ENCODE assay signal across 1 cellular context in the genomic region with DNA sequence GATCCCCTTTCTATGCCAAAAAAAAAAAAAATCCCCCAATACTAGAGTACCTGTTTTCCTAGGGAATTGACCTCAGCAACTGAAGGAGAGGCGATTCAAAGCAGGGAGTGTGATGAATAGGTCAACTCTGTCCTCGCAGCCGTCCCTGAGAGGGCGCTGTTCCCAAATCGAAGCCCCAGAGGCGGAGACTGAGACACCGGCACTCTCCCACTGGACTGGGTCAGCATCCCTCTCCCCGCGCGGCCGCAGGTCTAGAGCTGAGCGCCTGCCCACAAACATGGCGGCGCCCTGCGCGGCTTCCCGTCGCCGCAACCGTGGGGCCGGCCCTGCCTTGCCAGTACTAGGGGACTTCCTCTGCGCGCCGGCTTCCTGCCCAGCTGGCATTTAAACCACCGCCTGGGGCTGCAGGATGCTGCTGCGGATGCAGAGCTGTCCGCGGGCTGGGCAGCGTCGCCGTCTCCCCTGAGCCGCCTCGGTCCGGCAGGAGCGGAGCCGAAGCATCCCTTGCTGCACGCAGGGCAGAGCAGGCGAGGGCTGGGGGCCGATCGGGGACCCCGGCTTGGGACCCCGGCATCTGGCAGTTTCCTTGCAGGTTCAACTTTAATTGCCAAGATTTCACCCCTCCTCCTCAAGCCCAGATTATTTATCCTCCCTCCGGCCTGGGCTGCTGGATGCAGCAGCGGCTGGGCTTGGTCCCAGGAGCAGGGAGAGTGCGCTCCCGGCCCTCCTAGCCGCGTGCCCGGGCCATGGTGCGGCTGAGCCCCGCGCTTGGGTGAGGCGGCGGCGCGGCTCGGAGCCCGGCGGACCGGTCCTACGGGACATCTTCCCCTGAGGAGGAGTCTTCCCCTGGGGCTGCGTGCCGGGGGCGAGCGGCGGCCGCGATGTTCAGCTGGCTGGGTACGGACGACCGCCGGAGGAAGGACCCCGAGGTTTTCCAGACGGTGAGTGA.
TF ChIP-seq lines count a peak whose summit lies in the region.

TSS of gene EHD3 (plus strand) at position 412 of the 949 bp plus-strand sequence. CDS start at position 882, 470 bp downstream.

TF ChIP-seq in HEK293, 187 proteins besides CTCF, POLR2A, EP300 and RAD21 (continued from another document and continues in another):
- TF ChIP-seq, protein P1, sequence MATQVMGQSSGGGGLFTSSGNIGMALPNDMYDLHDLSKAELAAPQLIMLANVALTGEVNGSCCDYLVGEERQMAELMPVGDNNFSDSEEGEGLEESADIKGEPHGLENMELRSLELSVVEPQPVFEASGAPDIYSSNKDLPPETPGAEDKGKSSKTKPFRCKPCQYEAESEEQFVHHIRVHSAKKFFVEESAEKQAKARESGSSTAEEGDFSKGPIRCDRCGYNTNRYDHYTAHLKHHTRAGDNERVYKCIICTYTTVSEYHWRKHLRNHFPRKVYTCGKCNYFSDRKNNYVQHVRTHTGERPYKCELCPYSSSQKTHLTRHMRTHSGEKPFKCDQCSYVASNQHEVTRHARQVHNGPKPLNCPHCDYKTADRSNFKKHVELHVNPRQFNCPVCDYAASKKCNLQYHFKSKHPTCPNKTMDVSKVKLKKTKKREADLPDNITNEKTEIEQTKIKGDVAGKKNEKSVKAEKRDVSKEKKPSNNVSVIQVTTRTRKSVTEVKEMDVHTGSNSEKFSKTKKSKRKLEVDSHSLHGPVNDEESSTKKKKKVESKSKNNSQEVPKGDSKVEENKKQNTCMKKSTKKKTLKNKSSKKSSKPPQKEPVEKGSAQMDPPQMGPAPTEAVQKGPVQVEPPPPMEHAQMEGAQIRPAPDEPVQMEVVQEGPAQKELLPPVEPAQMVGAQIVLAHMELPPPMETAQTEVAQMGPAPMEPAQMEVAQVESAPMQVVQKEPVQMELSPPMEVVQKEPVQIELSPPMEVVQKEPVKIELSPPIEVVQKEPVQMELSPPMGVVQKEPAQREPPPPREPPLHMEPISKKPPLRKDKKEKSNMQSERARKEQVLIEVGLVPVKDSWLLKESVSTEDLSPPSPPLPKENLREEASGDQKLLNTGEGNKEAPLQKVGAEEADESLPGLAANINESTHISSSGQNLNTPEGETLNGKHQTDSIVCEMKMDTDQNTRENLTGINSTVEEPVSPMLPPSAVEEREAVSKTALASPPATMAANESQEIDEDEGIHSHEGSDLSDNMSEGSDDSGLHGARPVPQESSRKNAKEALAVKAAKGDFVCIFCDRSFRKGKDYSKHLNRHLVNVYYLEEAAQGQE (tag by site-specific recombination; IDR thresholded peaks at IDR 0.05): peak; percentile 56; the same call in 1 of the 2 replicates
- peak; percentile 72; the same call in 1 of the 2 replicates for TF ChIP-seq TRIM28 (IDR thresholded peaks at IDR 0.05; ENCODE audit: borderline replicate concordance, low read length)
- peak; percentile 47; the same call in 1 of the 2 replicates for TF ChIP-seq ZNF561 (tag by site-specific recombination; IDR thresholded peaks at IDR 0.05; ENCODE audit: borderline replicate concordance)
- TF ChIP-seq, protein P2, sequence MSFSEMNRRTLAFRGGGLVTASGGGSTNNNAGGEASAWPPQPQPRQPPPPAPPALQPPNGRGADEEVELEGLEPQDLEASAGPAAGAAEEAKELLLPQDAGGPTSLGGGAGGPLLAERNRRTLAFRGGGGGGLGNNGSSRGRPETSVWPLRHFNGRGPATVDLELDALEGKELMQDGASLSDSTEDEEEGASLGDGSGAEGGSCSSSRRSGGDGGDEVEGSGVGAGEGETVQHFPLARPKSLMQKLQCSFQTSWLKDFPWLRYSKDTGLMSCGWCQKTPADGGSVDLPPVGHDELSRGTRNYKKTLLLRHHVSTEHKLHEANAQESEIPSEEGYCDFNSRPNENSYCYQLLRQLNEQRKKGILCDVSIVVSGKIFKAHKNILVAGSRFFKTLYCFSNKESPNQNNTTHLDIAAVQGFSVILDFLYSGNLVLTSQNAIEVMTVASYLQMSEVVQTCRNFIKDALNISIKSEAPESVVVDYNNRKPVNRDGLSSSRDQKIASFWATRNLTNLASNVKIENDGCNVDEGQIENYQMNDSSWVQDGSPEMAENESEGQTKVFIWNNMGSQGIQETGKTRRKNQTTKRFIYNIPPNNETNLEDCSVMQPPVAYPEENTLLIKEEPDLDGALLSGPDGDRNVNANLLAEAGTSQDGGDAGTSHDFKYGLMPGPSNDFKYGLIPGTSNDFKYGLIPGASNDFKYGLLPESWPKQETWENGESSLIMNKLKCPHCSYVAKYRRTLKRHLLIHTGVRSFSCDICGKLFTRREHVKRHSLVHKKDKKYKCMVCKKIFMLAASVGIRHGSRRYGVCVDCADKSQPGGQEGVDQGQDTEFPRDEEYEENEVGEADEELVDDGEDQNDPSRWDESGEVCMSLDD (tag by site-specific recombination; IDR thresholded peaks at IDR 0.05): no peak
- TF ChIP-seq PRDM10 (tag by site-specific recombination; IDR thresholded peaks at IDR 0.05): peak; percentile 36
- no peak; the same call in 1 of the 2 replicates for TF ChIP-seq INSM2 (tag by site-specific recombination; IDR thresholded peaks at IDR 0.05)
- no peak for TF ChIP-seq ZNF548 (tag by site-specific recombination; IDR thresholded peaks at IDR 0.05)
- TF ChIP-seq ZBTB1 (tag by site-specific recombination; IDR thresholded peaks at IDR 0.05): no peak
- no peak for TF ChIP-seq ZNF510 (tag by site-specific recombination; IDR thresholded peaks at IDR 0.05; ENCODE audit: insufficient replicate concordance)
- TF ChIP-seq EGR2 (tag by site-specific recombination; IDR thresholded peaks at IDR 0.05; ENCODE audit: low read depth): no peak
- peak; percentile 95 for TF ChIP-seq YY2 (tag by site-specific recombination; IDR thresholded peaks at IDR 0.05)
- TF ChIP-seq ZSCAN30 (tag by site-specific recombination; IDR thresholded peaks at IDR 0.05): peak; percentile 46; the same call in 1 of the 2 replicates
- TF ChIP-seq ZXDB (tag by site-specific recombination; IDR thresholded peaks at IDR 0.05): peak; percentile 71
- TF ChIP-seq SCRT1 (tag by site-specific recombination; IDR thresholded peaks at IDR 0.05; ENCODE audit: borderline replicate concordance): no peak
- peak; percentile 73 for TF ChIP-seq ZNF660 (tag by site-specific recombination; IDR thresholded peaks at IDR 0.05)
- TF ChIP-seq, protein P3, sequence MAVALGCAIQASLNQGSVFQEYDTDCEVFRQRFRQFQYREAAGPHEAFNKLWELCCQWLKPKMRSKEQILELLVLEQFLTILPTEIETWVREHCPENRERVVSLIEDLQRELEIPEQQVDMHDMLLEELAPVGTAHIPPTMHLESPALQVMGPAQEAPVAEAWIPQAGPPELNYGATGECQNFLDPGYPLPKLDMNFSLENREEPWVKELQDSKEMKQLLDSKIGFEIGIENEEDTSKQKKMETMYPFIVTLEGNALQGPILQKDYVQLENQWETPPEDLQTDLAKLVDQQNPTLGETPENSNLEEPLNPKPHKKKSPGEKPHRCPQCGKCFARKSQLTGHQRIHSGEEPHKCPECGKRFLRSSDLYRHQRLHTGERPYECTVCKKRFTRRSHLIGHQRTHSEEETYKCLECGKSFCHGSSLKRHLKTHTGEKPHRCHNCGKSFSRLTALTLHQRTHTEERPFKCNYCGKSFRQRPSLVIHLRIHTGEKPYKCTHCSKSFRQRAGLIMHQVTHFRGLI (tag by site-specific recombination; IDR thresholded peaks at IDR 0.05): peak; percentile 44; the same call in 1 of the 2 replicates
- TF ChIP-seq, protein P4, sequence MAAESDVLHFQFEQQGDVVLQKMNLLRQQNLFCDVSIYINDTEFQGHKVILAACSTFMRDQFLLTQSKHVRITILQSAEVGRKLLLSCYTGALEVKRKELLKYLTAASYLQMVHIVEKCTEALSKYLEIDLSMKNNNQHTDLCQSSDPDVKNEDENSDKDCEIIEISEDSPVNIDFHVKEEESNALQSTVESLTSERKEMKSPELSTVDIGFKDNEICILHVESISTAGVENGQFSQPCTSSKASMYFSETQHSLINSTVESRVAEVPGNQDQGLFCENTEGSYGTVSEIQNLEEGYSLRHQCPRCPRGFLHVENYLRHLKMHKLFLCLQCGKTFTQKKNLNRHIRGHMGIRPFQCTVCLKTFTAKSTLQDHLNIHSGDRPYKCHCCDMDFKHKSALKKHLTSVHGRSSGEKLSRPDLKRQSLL (tag by site-specific recombination; IDR thresholded peaks at IDR 0.05): peak; percentile 63
- TF ChIP-seq ZNF335 (tag by site-specific recombination; conservative IDR thresholded peaks at IDR 0.05): peak; percentile 99
- peak; percentile 64 for TF ChIP-seq ZNF600 (tag by site-specific recombination; IDR thresholded peaks at IDR 0.05)
- TF ChIP-seq ZBTB26 (tag by site-specific recombination; optimal IDR thresholded peaks at IDR 0.05): peak; percentile 66
- no peak for TF ChIP-seq ZNF433 (tag by site-specific recombination; IDR thresholded peaks at IDR 0.05; ENCODE audit: low read depth)
- TF ChIP-seq ZNF239 (tag by site-specific recombination; IDR thresholded peaks at IDR 0.05): no peak
- TF ChIP-seq ZNF664 (tag by site-specific recombination; IDR thresholded peaks at IDR 0.05): no peak
- TF ChIP-seq GLIS2 (tag by site-specific recombination; IDR thresholded peaks at IDR 0.05): no peak
- no peak for TF ChIP-seq ZNF707 (tag by site-specific recombination; IDR thresholded peaks at IDR 0.05)
- TF ChIP-seq BCL11A (tag by site-specific recombination; IDR thresholded peaks at IDR 0.05; ENCODE audit: low read depth): no peak
- TF ChIP-seq, protein P5, sequence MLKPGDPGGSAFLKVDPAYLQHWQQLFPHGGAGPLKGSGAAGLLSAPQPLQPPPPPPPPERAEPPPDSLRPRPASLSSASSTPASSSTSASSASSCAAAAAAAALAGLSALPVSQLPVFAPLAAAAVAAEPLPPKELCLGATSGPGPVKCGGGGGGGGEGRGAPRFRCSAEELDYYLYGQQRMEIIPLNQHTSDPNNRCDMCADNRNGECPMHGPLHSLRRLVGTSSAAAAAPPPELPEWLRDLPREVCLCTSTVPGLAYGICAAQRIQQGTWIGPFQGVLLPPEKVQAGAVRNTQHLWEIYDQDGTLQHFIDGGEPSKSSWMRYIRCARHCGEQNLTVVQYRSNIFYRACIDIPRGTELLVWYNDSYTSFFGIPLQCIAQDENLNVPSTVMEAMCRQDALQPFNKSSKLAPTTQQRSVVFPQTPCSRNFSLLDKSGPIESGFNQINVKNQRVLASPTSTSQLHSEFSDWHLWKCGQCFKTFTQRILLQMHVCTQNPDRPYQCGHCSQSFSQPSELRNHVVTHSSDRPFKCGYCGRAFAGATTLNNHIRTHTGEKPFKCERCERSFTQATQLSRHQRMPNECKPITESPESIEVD (tag by site-specific recombination; IDR thresholded peaks at IDR 0.05): no peak
- no peak for TF ChIP-seq HOXA7 (CRISPR knock-in tag; IDR thresholded peaks at IDR 0.05; ENCODE audit: borderline replicate concordance)
- TF ChIP-seq PATZ1 (tag by site-specific recombination; IDR thresholded peaks at IDR 0.05): 0 out of 2 replicates have a peak, but pooled peaks have one; percentile 15
- TF ChIP-seq ZNF324 (tag by site-specific recombination; IDR thresholded peaks at IDR 0.05): 0 out of 2 replicates have a peak, but pooled peaks have one; percentile 45
- peak; percentile 28; the same call in 1 of the 2 replicates for TF ChIP-seq ZNF654 (tag by site-specific recombination; IDR thresholded peaks at IDR 0.05; ENCODE audit: low read depth)
